2 cellular contexts compared by ENCODE assay signal in the genomic region with DNA sequence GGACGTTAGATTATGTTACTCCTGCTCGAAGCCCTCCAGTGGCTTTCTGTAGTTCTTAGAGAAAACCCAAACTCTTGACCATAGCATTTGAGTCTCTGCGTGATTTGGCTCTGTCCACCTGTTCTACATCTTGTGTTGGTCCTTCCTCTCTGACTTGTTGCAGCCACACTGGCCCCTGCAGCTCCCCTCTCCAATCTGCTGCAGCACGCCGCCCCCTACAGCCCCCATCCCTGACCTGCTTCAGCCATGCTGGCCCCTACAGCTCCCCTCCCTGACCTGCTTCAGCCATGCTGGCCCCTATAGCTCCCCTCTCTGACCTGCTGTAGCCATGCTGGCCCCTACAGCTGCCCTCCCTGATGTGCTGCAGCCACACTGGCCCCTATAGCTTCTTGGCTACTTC.
TF ChIP-seq lines count a peak whose summit lies in the region.

No MANE protein-coding gene starts in this region.

TF ChIP-seq in HEK293, 187 proteins besides CTCF, POLR2A, EP300 and RAD21:
- TF ChIP-seq ZNF133 (tag by site-specific recombination; IDR thresholded peaks at IDR 0.05) (peak; percentile 55; the same call in 1 of the 2 replicates), ZXDB (tag by site-specific recombination; IDR thresholded peaks at IDR 0.05) (no peak)
TF ChIP-seq in HEK293: peak in this region for 1.

TF ChIP-seq in K562, 482 proteins besides CTCF, POLR2A, EP300 and RAD21:
- TF ChIP-seq GABPB2 (CRISPR knock-in tag; conservative IDR thresholded peaks at IDR 0.05) (no peak), TEAD1 (CRISPR knock-in tag; IDR thresholded peaks at IDR 0.05) (no peak), CAMTA2 (CRISPR knock-in tag; conservative IDR thresholded peaks at IDR 0.05) (no peak), CCNT2 (IDR thresholded peaks at IDR 0.05; ENCODE audit: borderline replicate concordance, extremely low read depth, insufficient read length, low read depth, low read length) (no peak), MCM7 (IDR thresholded peaks at IDR 0.05) (no peak), L3MBTL2 (IDR thresholded peaks at IDR 0.05) (no peak), TSC22D4 (tag; IDR thresholded peaks at IDR 0.05) (no peak), NR2F6 (CRISPR knock-in tag; IDR thresholded peaks at IDR 0.05) (no peak), ZNF184 (CRISPR knock-in tag; IDR thresholded peaks at IDR 0.05) (no peak), HDGF (IDR thresholded peaks at IDR 0.05) (no peak), TCF7 (IDR thresholded peaks at IDR 0.05; ENCODE audit: borderline replicate concordance) (no peak), ZC3H11A (IDR thresholded peaks at IDR 0.05; ENCODE audit: low read depth, low read length) (no peak), MAFK (IDR thresholded peaks at IDR 0.05; ENCODE audit: low read length) (no peak), ZNF134 (CRISPR knock-in tag; conservative IDR thresholded peaks at IDR 0.05) (no peak), ZNF239 (CRISPR knock-in tag; IDR thresholded peaks at IDR 0.05) (no peak), PHF21A (IDR thresholded peaks at IDR 0.05; ENCODE audit: borderline replicate concordance, low read depth) (no peak)
- TF ChIP-seq, protein P1, sequence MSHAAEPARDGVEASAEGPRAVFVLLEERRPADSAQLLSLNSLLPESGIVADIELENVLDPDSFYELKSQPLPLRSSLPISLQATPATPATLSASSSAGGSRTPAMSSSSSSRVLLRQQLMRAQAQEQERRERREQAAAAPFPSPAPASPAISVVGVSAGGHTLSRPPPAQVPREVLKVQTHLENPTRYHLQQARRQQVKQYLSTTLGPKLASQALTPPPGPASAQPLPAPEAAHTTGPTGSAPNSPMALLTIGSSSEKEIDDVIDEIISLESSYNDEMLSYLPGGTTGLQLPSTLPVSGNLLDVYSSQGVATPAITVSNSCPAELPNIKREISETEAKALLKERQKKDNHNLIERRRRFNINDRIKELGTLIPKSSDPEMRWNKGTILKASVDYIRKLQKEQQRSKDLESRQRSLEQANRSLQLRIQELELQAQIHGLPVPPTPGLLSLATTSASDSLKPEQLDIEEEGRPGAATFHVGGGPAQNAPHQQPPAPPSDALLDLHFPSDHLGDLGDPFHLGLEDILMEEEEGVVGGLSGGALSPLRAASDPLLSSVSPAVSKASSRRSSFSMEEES (CRISPR knock-in tag; IDR thresholded peaks at IDR 0.05) = no peak
- TF ChIP-seq, protein P2, sequence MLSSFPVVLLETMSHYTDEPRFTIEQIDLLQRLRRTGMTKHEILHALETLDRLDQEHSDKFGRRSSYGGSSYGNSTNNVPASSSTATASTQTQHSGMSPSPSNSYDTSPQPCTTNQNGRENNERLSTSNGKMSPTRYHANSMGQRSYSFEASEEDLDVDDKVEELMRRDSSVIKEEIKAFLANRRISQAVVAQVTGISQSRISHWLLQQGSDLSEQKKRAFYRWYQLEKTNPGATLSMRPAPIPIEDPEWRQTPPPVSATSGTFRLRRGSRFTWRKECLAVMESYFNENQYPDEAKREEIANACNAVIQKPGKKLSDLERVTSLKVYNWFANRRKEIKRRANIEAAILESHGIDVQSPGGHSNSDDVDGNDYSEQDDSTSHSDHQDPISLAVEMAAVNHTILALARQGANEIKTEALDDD (IDR thresholded peaks at IDR 0.05) = no peak
- TF ChIP-seq, protein P3, sequence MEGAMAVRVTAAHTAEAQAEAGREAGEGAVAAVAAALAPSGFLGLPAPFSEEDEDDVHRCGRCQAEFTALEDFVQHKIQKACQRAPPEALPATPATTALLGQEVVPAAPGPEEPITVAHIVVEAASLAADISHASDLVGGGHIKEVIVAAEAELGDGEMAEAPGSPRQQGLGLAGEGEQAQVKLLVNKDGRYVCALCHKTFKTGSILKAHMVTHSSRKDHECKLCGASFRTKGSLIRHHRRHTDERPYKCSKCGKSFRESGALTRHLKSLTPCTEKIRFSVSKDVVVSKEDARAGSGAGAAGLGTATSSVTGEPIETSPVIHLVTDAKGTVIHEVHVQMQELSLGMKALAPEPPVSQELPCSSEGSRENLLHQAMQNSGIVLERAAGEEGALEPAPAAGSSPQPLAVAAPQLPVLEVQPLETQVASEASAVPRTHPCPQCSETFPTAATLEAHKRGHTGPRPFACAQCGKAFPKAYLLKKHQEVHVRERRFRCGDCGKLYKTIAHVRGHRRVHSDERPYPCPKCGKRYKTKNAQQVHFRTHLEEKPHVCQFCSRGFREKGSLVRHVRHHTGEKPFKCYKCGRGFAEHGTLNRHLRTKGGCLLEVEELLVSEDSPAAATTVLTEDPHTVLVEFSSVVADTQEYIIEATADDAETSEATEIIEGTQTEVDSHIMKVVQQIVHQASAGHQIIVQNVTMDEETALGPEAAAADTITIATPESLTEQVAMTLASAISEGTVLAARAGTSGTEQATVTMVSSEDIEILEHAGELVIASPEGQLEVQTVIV (CRISPR knock-in tag; IDR thresholded peaks at IDR 0.05; ENCODE audit: borderline replicate concordance) = no peak
- TF ChIP-seq, protein P4, sequence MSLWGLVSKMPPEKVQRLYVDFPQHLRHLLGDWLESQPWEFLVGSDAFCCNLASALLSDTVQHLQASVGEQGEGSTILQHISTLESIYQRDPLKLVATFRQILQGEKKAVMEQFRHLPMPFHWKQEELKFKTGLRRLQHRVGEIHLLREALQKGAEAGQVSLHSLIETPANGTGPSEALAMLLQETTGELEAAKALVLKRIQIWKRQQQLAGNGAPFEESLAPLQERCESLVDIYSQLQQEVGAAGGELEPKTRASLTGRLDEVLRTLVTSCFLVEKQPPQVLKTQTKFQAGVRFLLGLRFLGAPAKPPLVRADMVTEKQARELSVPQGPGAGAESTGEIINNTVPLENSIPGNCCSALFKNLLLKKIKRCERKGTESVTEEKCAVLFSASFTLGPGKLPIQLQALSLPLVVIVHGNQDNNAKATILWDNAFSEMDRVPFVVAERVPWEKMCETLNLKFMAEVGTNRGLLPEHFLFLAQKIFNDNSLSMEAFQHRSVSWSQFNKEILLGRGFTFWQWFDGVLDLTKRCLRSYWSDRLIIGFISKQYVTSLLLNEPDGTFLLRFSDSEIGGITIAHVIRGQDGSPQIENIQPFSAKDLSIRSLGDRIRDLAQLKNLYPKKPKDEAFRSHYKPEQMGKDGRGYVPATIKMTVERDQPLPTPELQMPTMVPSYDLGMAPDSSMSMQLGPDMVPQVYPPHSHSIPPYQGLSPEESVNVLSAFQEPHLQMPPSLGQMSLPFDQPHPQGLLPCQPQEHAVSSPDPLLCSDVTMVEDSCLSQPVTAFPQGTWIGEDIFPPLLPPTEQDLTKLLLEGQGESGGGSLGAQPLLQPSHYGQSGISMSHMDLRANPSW (CRISPR knock-in tag; IDR thresholded peaks at IDR 0.05) = no peak
